Comparison of ENCODE assay signal across 8 cellular contexts in genomic region chr3:122609798-122610559, GRCh38. TPM values are rescaled to one million over a fixed set of nuclear protein-coding genes. Genes with fewer than 3 reads are reported as not detected.
DNase-seq lines count a peak whose midpoint lies in the region; ATAC-seq and TF ChIP-seq lines count a peak whose summit lies in the region.

No MANE protein-coding gene starts in this region.

- H3K36me3 ChIP-seq in SK-N-SH (replicated peaks in 1 of 2; ENCODE audit: control insufficient read depth in 1 of 2, insufficient read depth in 2 of 2, low read length in 1 of 2) = no peaks in the 10 kb centered on the region

- DNase-seq in AG04450 (ENCODE audit: low read depth, low spot score) (peak; percentile 54), SK-N-SH (no peak), foreskin keratinocyte (peak; percentile 73 to 92), activated gamma-delta T cell treated with Interleukin-2 at 50 U/mL for 16 hours (no peak), NK-92 (lab: John Stamatoyannopoulos, UW; ENCODE audit: unreplicated experiment) (no peak), NCI-H1048 (lab: John Stamatoyannopoulos, UW) (no peak)

- H3K9me2 ChIP-seq in SK-N-SH = no peaks in the 10 kb centered on the region

- H3K9me3 ChIP-seq in AG04450 (ENCODE audit: control insufficient read depth, insufficient read depth, low read length) (peaks cover 6% of the 10 kb centered on the region), SK-N-SH (no peaks in the 10 kb centered on the region)

- no peaks in the 10 kb centered on the region for H3F3A ChIP-seq in SK-N-SH (replicated peaks; ENCODE audit: insufficient read depth)

- H3K27ac ChIP-seq in AG04450 (ENCODE audit: low read depth, low read length) = peak overlapping the region; percentile 90
- peak overlapping the region in 1 of 2 experiments; percentile 73; a peak in 2 of 4 replicates for H3K27ac ChIP-seq in SK-N-SH (ENCODE audit: low read depth in 2 of 2, low read length in 1 of 2)
- peak overlapping the region; percentile 51 for H3K27ac ChIP-seq in foreskin keratinocyte

- H4K20me1 ChIP-seq in SK-N-SH (ENCODE audit: insufficient read depth) = no peaks in the 10 kb centered on the region

- H3K4me1 ChIP-seq in SK-N-SH (ENCODE audit: control insufficient read depth in 1 of 2, insufficient read depth in 2 of 2, low read depth in 1 of 2, low read length in 1 of 2) = no peaks in the 10 kb centered on the region
- H3K4me1 ChIP-seq in foreskin keratinocyte = peaks cover 8% of the 10 kb centered on the region

- no peak for TF ChIP-seq EP300 in SK-N-SH (IDR thresholded peaks at IDR 0.05; ENCODE audit: borderline replicate concordance in 1 of 2, low read depth in 1 of 2, low read length in 1 of 2)

- peak; percentile 93 for ATAC-seq in GM18907 (IDR thresholded peaks at IDR 0.05; ENCODE audit: unreplicated experiment)
- peak; percentile 94 for ATAC-seq in HG03045 (IDR thresholded peaks at IDR 0.05; ENCODE audit: unreplicated experiment)
- peak; percentile 97 for ATAC-seq in foreskin keratinocyte

- no peaks in the 10 kb centered on the region for H3K79me2 ChIP-seq in SK-N-SH (ENCODE audit: insufficient read depth)

- TF ChIP-seq CTCF in AG04450 (IDR thresholded peaks at IDR 0.05; ENCODE audit: low read depth, low read length) (no peak), SK-N-SH (IDR thresholded peaks at IDR 0.05) (no peak), foreskin keratinocyte (conservative IDR thresholded peaks at IDR 0.05) (no peak)

- POLR2A ChIA-PET in AG04450 (lab: Yijun Ruan, JAX) = no interaction called here
- POLR2A ChIA-PET in SK-N-SH (lab: Yijun Ruan, JAX) = no interaction called here

- H3K9ac ChIP-seq in SK-N-SH = peak overlapping the region; percentile 45; the same call in 1 of the 2 replicates

- CTCF ChIA-PET in AG04450 (lab: Charles Lee) (interaction anchor here (0.6 kb wide), 1 partner anchor 217 kb away, joined by 3 read pairs; no protein-coding TSS in a partner anchor), SK-N-SH (lab: Yijun Ruan, JAX) (no interaction called here)

- 57% methylated on average over 7 of the region's 7 CpGs for WGBS in SK-N-SH (ENCODE audit: low lambda C conversion rate)

- 0 out of 2 replicates have a peak overlapping the region, but pooled peaks have one; percentile 17 for H3K4me3 ChIP-seq in AG04450 (ENCODE audit: low read depth, low read length)
- no peak overlapping the region for H3K4me3 ChIP-seq in SK-N-SH (ENCODE audit: low read depth in 2 of 2, low read length in 1 of 2)

- H2AFZ ChIP-seq in SK-N-SH (ENCODE audit: low read depth) = peak overlapping the region; percentile 96

- TF ChIP-seq RAD21 in SK-N-SH (IDR thresholded peaks at IDR 0.05; ENCODE audit: low read length) = no peak

- H3K27me3 ChIP-seq in AG04450 (ENCODE audit: control insufficient read depth, insufficient read depth, low read length) (no peaks in the 10 kb centered on the region), SK-N-SH (ENCODE audit: insufficient read depth) (no peaks in the 10 kb centered on the region), foreskin keratinocyte (no peaks in the 10 kb centered on the region)

- peak overlapping the region; percentile 54 for H3K4me2 ChIP-seq in SK-N-SH

TF ChIP-seq in SK-N-SH, 30 proteins besides CTCF, POLR2A, EP300 and RAD21 (continues in another document):
- TF ChIP-seq FOXM1 (IDR thresholded peaks at IDR 0.05; ENCODE audit: low read depth) (no peak), RCOR1 (IDR thresholded peaks at IDR 0.05; ENCODE audit: low read length) (no peak), NRF1 (IDR thresholded peaks at IDR 0.05; ENCODE audit: low read depth, low read length) (no peak), GATA2 (CRISPR knock-in tag; IDR thresholded peaks at IDR 0.05) (no peak), REST (IDR thresholded peaks at IDR 0.05; ENCODE audit: low read depth, low read length) (no peak), SIN3A (IDR thresholded peaks at IDR 0.05; ENCODE audit: borderline replicate concordance, low read depth, low read length) (no peak), CHD2 (IDR thresholded peaks at IDR 0.05; ENCODE audit: low read length, partially characterized antibody) (no peak), YY1 (IDR thresholded peaks at IDR 0.05; ENCODE audit: low read depth) (no peak), USF1 (IDR thresholded peaks at IDR 0.05; ENCODE audit: borderline replicate concordance, low read depth) (no peak), PBX3 (IDR thresholded peaks at IDR 0.05) (peak; percentile 34; the same call in 1 of the 2 replicates), FOXJ3 (CRISPR knock-in tag; IDR thresholded peaks at IDR 0.05) (no peak), RXRA (IDR thresholded peaks at IDR 0.05; ENCODE audit: borderline replicate concordance, low read depth) (no peak), TCF12 (IDR thresholded peaks at IDR 0.05) (peak; percentile 37; the same call in 1 of the 2 replicates)
- TF ChIP-seq, protein P1, sequence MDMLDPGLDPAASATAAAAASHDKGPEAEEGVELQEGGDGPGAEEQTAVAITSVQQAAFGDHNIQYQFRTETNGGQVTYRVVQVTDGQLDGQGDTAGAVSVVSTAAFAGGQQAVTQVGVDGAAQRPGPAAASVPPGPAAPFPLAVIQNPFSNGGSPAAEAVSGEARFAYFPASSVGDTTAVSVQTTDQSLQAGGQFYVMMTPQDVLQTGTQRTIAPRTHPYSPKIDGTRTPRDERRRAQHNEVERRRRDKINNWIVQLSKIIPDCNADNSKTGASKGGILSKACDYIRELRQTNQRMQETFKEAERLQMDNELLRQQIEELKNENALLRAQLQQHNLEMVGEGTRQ (IDR thresholded peaks at IDR 0.05; ENCODE audit: borderline replicate concordance, low read depth, low read length) = no peak
- TF ChIP-seq, protein P2, sequence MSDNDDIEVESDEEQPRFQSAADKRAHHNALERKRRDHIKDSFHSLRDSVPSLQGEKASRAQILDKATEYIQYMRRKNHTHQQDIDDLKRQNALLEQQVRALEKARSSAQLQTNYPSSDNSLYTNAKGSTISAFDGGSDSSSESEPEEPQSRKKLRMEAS (IDR thresholded peaks at IDR 0.05; ENCODE audit: low read depth) = no peak

RNA-seq across cellular contexts. Expression of gene PARP15, which starts 32.5 kb away (rescaled TPM):
- polyA plus RNA-seq in AG04450 (2011; rRNA removed) (0.09 and 0.22 TPM in 2 replicates), SK-N-SH (2012; rRNA removed) (not detected in 2 replicates), foreskin keratinocyte (0.09 and 0.11 TPM in 2 replicates)
- polyA minus RNA-seq in AG04450 (2011; rRNA and poly(A)+ RNA removed) = not detected in 2 replicates
- polyA plus RNA-seq in SK-N-SH (2012; cell fraction: cytosol; rRNA removed) = 0.01 TPM in 1 of 2 replicates, not detected in the other
- not detected in 2 replicates for polyA plus RNA-seq in SK-N-SH (2012; cell fraction: nucleus; rRNA removed)
- 0.27 and 0.35 TPM in 2 replicates for total RNA-seq in foreskin keratinocyte

RNA-seq across cellular contexts. Expression of gene DTX3L, which starts 45.8 kb away (rescaled TPM):
- polyA plus RNA-seq in AG04450 (2011; rRNA removed) (7.0 and 8.3 TPM in 2 replicates), SK-N-SH (2012; rRNA removed) (2.6 and 2.7 TPM in 2 replicates), foreskin keratinocyte (12.6 and 13.1 TPM in 2 replicates)
- 7.7 and 11.4 TPM in 2 replicates for polyA minus RNA-seq in AG04450 (2011; rRNA and poly(A)+ RNA removed)
- polyA plus RNA-seq in SK-N-SH (2012; cell fraction: cytosol; rRNA removed) = 4.7 and 4.8 TPM in 2 replicates
- polyA plus RNA-seq in SK-N-SH (2012; cell fraction: nucleus; rRNA removed) = 2.4 and 3.5 TPM in 2 replicates
- 49.1 and 57.0 TPM in 2 replicates for total RNA-seq in foreskin keratinocyte

RNA-seq across cellular contexts. Expression of gene PARP9, which starts 45.9 kb away (rescaled TPM):
- polyA plus RNA-seq in AG04450 (2011; rRNA removed) (18.9 and 24.4 TPM in 2 replicates), SK-N-SH (2012; rRNA removed) (13.5 and 17.4 TPM in 2 replicates), foreskin keratinocyte (35.7 and 39.0 TPM in 2 replicates)
- polyA minus RNA-seq in AG04450 (2011; rRNA and poly(A)+ RNA removed) = 9.9 and 14.0 TPM in 2 replicates
- polyA plus RNA-seq in SK-N-SH (2012; cell fraction: cytosol; rRNA removed) = 16.6 and 17.2 TPM in 2 replicates
- polyA plus RNA-seq in SK-N-SH (2012; cell fraction: nucleus; rRNA removed) = 10.9 and 20.4 TPM in 2 replicates
- total RNA-seq in foreskin keratinocyte = 54.1 and 61.9 TPM in 2 replicates

Comparison
In these comparisons a context has a peak if more than half of its experiments do, and no peak if none do; other contexts are left out.
1. DNase-seq: peak in AG04450 (single experiment) and foreskin keratinocyte (2 of 2); none in SK-N-SH (single experiment), activated gamma-delta T cell treated with Interleukin-2 at 50 U/mL for 16 hours (single experiment), NK-92 (single experiment) and NCI-H1048 (single experiment).
2. Peak in every context shown above with its lines, with median percentiles within 50 percentile points of each other: ATAC-seq.